23 cellular contexts compared by ENCODE assay signal in the genomic region with DNA sequence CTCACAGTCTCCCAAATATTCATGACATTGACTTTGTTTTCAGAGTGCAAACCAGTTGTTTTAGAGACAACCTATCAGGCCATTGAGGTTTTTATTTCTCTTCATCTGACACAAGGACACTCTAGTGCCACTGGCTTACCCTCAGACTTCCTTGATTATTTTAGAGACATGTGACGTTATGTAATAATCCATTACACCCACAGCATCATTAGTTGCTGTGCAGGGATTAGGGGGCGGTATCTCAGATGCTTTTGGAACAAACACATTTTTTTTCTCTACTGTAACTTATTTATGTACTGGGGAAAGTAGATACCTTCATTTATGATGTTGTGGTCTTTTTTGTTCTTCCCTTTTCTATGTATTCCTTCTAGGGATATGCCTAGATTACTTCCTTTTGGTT.
DNase-seq lines count a peak whose midpoint lies in the region; ATAC-seq and TF ChIP-seq lines count a peak whose summit lies in the region.
"Had no signal": no experiment of that assay in that cellular context is flagged by ENCODE, and none has a peak within 500 bp of the region (broad histone marks: within the 10 kb centered on the region; RNA-seq: fewer than 3 reads in every experiment).

No MANE protein-coding gene starts in this region.

- ATAC-seq in GM23338 = no peak
- ATAC-seq in GM21367 (IDR thresholded peaks at IDR 0.05; ENCODE audit: unreplicated experiment) = no peak
- no peak for ATAC-seq in GM18511 (IDR thresholded peaks at IDR 0.05; ENCODE audit: unreplicated experiment)
- ATAC-seq: A549, Right ventricle myocardium inferior, T-helper 17 cell had no signal

- H3K36me3 Mint-ChIP-seq in GM23338 (ENCODE audit: low read depth) (no peaks in the 10 kb centered on the region), neural progenitor cell (no peaks in the 10 kb centered on the region)

- H3K4me3 Mint-ChIP-seq in GM23338 = no peak overlapping the region
- H3K4me3 Mint-ChIP-seq in neural progenitor cell = no peak overlapping the region
- H3K4me3 Mint-ChIP-seq: CD4-positive, alpha-beta T cell; T-helper 17 cell had no signal

- no peak overlapping the region for H3K9ac ChIP-seq in neural progenitor cell

- H4K20me1 ChIP-seq in GM23338 (replicated peaks; ENCODE audit: insufficient read depth) (no peaks in the 10 kb centered on the region), neural progenitor cell (ENCODE audit: low read depth) (no peaks in the 10 kb centered on the region)

- H3K36me3 ChIP-seq in GM23338 (ENCODE audit: insufficient read depth) (no peaks in the 10 kb centered on the region), neural progenitor cell (no peaks in the 10 kb centered on the region), spleen (no peaks in the 10 kb centered on the region)
- H3K36me3 ChIP-seq: SJSA1 had no signal

- H3K9me3 Mint-ChIP-seq in GM23338 (no peaks in the 10 kb centered on the region), neural progenitor cell (no peaks in the 10 kb centered on the region)

- peaks cover 5% of the 10 kb centered on the region for H3K27me3 Mint-ChIP-seq in GM23338 (ENCODE audit: insufficient read depth, low read depth, poor library complexity)
- H3K27me3 Mint-ChIP-seq in neural progenitor cell (ENCODE audit: insufficient read depth, low read depth) = peaks cover 2% of the 10 kb centered on the region
- H3K27me3 Mint-ChIP-seq: CD4-positive, alpha-beta T cell; T-helper 17 cell had no signal

- TF ChIP-seq POLR2A in spleen (IDR thresholded peaks at IDR 0.05) = no peak

- no peaks in the 10 kb centered on the region for H3K9me2 ChIP-seq in GM23338 (ENCODE audit: insufficient read depth)

- intact Hi-C loops in spleen (cut with DNase I; ENCODE audit: low total_unique reads) = no loop called here

- H3F3A ChIP-seq in GM23338 (replicated peaks; ENCODE audit: low read depth) (no peaks in the 10 kb centered on the region), neural progenitor cell (ENCODE audit: low read depth) (no peaks in the 10 kb centered on the region)

- H3K4me2 ChIP-seq in GM23338 (no peak overlapping the region), neural progenitor cell (no peak overlapping the region)
- H3K4me2 ChIP-seq: A549 had no signal

- H3K9me3 ChIP-seq in neural progenitor cell (ENCODE audit: low read depth) = no peaks in the 10 kb centered on the region
- no peaks in the 10 kb centered on the region for H3K9me3 ChIP-seq in spleen
- H3K9me3 ChIP-seq: A549, SJSA1 had no signal

- H2AFZ ChIP-seq in GM23338 (peak overlapping the region; percentile 87), neural progenitor cell (replicated peaks) (peak overlapping the region; percentile 50)

- H3K4me1 ChIP-seq in GM23338 (ENCODE audit: insufficient read depth) (peaks cover 8% of the 10 kb centered on the region; the same call in 1 of the 2 replicates), neural progenitor cell (no peaks in the 10 kb centered on the region), spleen (no peaks in the 10 kb centered on the region)
- H3K4me1 ChIP-seq: A549, SJSA1 had no signal

- TF ChIP-seq CTCF in GM23338 (conservative IDR thresholded peaks at IDR 0.05; ENCODE audit: low read depth in 2 of 2) (no peak), neural progenitor cell (IDR thresholded peaks at IDR 0.05) (no peak), spleen (IDR thresholded peaks at IDR 0.05 in 8 of 11, conservative IDR thresholded peaks at IDR 0.05 in 3 of 11) (no peak)

- WGBS in spleen, 5 donors = 69 to 87% (median 72%) methylated on average over 2 of the region's 2 CpGs

- H3K27me3 ChIP-seq in GM23338 (ENCODE audit: insufficient read depth) (no peaks in the 10 kb centered on the region), neural progenitor cell (no peaks in the 10 kb centered on the region), spleen (replicated peaks in 1 of 7) (no peaks in the 10 kb centered on the region)
- H3K27me3 ChIP-seq: SJSA1 had no signal

- H3K79me2 ChIP-seq in GM23338 (replicated peaks; ENCODE audit: insufficient read depth) = no peaks in the 10 kb centered on the region
- no peaks in the 10 kb centered on the region for H3K79me2 ChIP-seq in neural progenitor cell (ENCODE audit: low read depth)

- H3K4me1 Mint-ChIP-seq in GM23338 = peaks cover 10% of the 10 kb centered on the region
- no peaks in the 10 kb centered on the region for H3K4me1 Mint-ChIP-seq in neural progenitor cell
- H3K4me1 Mint-ChIP-seq: T-helper 17 cell had no signal

- H3K27ac ChIP-seq in GM23338 (ENCODE audit: low read depth) = no peak overlapping the region
- H3K27ac ChIP-seq in neural progenitor cell = no peak overlapping the region
- no peak overlapping the region for H3K27ac ChIP-seq in spleen
- H3K27ac ChIP-seq: A549, SJSA1 had no signal

- DNase-seq in AG20443 (ENCODE audit: low spot score) = peak; percentile 21
- DNase-seq in GM23338 (ENCODE audit: low spot score) = no peak
- peak; percentile 5 for DNase-seq in SK-MEL-5 (ENCODE audit: low read depth, low spot score)
- DNase-seq in neural progenitor cell (ENCODE audit: low spot score) = no peak
- DNase-seq in CD1c-positive myeloid dendritic cell (ENCODE audit: extremely low spot score) = no peak
- DNase-seq in spleen = no peak
- DNase-seq: CD4-positive, alpha-beta T cell; COR-L47; GDM1; KG1; NCI-H1092 treated with DMSO at 0.1 percent for 48 hours; NCI-H1436 treated with DMSO at 0.1 percent for 48 hours; NCI-H1930; NCI-H226; NCI-H510A treated with DMSO at 0.1 percent for 48 hours; NCI-H748 treated with DMSO at 0.1 percent for 48 hours; SW 1271; T-helper 17 cell had no signal

- peak overlapping the region; percentile 56; the same call in 1 of the 2 replicates for H3K27ac Mint-ChIP-seq in GM23338
- H3K27ac Mint-ChIP-seq in neural progenitor cell = no peak overlapping the region
- H3K27ac Mint-ChIP-seq: CD4-positive, alpha-beta T cell; T-helper 17 cell had no signal

- H3K4me3 ChIP-seq in GM23338 (no peak overlapping the region), neural progenitor cell (no peak overlapping the region), spleen (no peak overlapping the region)
- H3K4me3 ChIP-seq: A549, SJSA1 had no signal

- in situ Hi-C loops in SK-MEL-5 (cut with HindIII; ENCODE audit: low pct_unique_long_range_greater_than_20kb, low sequenced_read_pairs) = no loop called here

TF ChIP-seq in GM23338, 12 proteins besides CTCF, POLR2A, EP300 and RAD21 (continues in another document):
- TF ChIP-seq ZNF462 (CRISPR knock-in tag; IDR thresholded peaks at IDR 0.05) (no peak), ZNF114 (CRISPR knock-in tag; IDR thresholded peaks at IDR 0.05) (no peak), STAT1 (IDR thresholded peaks at IDR 0.05; ENCODE audit: unreplicated experiment) (no peak), NANOG (IDR thresholded peaks at IDR 0.05; ENCODE audit: borderline replicate concordance) (no peak)

Comparison
In these comparisons a context has a peak if more than half of its experiments do, and no peak if none do; other contexts are left out.
1. DNase-seq: peak in AG20443 (single experiment) and SK-MEL-5 (single experiment); none in GM23338 (single experiment), neural progenitor cell (single experiment), CD1c-positive myeloid dendritic cell (single experiment) and spleen (single experiment).